Comparison of ENCODE assay signal across 15 cellular contexts in genomic region chr1:44694863-44695478, GRCh38.
DNase-seq lines count a peak whose midpoint lies in the region; ATAC-seq lines count a peak whose summit lies in the region.
"Had no signal": no experiment of that assay in that cellular context is flagged by ENCODE, and none has a peak within 500 bp of the region (broad histone marks: within the 10 kb centered on the region; RNA-seq: fewer than 3 reads in every experiment).

No MANE protein-coding gene starts in this region.

- ATAC-seq in GM18858 (IDR thresholded peaks at IDR 0.05; ENCODE audit: unreplicated experiment) (peak; percentile 50), GM21528 (IDR thresholded peaks at IDR 0.05; ENCODE audit: low FRiP score, unreplicated experiment) (peak; percentile 63), HG03135 (IDR thresholded peaks at IDR 0.05; ENCODE audit: unreplicated experiment) (peak; percentile 69), memory B cell (ENCODE audit: low read depth) (peak; percentile 89)

- H3K27ac Mint-ChIP-seq in memory B cell: peak overlapping the region; percentile 58
- H3K27ac Mint-ChIP-seq: HFFc6 had no signal

- H3K9me3 Mint-ChIP-seq in memory B cell: no peaks in the 10 kb centered on the region
- H3K9me3 Mint-ChIP-seq: HFFc6 had no signal

- H3K4me3 Mint-ChIP-seq in memory B cell: no peak overlapping the region
- H3K4me3 Mint-ChIP-seq: HFFc6 had no signal

- H3K27me3 Mint-ChIP-seq in memory B cell: no peaks in the 10 kb centered on the region

- peaks cover 35% of the 10 kb centered on the region for H3K4me1 Mint-ChIP-seq in memory B cell

- peak in 1 of 2 donors; percentile 48 for DNase-seq in memory B cell (ENCODE audit: low spot score in 2 of 2)
- DNase-seq in NCI-H446 (lab: John Stamatoyannopoulos, UW): no peak
- no peak for DNase-seq in SW 1271 (lab: John Stamatoyannopoulos, UW)
- no peak for DNase-seq in HPDE6-E6E7 (ENCODE audit: extremely low spot score)
- no peak for DNase-seq in activated T-cell treated with anti-CD3 and anti-CD28 coated beads for 4 hours
- DNase-seq: amygdala; effector CD8-positive, alpha-beta T cell; HFFc6; left ventricle myocardium inferior; NCI-H2029 treated with DMSO at 0.1 percent for 48 hours; occipital lobe; OCI-M1 had no signal

- no peaks in the 10 kb centered on the region for H3K36me3 Mint-ChIP-seq in memory B cell
